1 cellular context compared by ENCODE assay signal in the genomic region with DNA sequence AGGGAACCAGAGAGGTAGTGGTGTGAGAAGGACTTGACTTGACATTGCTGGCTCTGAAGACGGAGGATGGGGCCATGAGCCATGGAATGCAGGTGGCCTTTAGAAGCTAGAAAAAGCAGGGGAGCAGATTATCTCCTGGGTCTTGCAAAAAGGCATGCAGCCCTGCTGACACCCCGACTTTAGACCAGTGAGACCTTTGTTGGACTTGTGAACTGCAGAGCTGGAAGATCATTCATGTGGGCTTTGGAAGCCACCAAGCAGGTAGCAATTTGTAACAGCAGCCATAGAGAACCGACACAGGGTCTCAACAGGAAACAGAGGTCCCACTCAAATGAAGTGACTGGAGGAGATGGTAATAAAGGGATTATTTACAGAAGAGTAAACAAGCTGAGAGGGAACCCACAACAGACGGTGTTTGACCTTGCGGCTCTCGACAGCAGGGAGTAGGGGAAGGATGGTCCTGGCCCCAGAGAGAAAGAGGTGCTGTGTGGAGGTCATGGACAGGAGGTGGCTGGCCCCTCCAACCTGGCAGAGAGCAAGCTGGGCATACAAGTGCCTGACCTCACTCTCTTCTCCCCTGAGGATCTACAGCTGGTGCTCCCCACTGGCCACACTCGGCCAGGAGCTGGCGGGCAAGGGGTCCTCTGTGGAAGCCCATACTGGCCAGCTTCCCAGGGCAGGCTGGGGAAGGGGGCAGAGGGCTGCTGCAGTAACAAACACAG.
A peak's percentile ranks its signal among the peaks of the same experiment; 100 is the strongest.
TF ChIP-seq lines count a peak whose summit lies in the region.

No MANE protein-coding gene starts in this region.

TF ChIP-seq in HepG2, 621 proteins besides CTCF, POLR2A, EP300 and RAD21 (continued from another document and continues in another):
- TF ChIP-seq RFXANK (CRISPR knock-in tag; IDR thresholded peaks at IDR 0.05) (no peak), ZNF282 (IDR thresholded peaks at IDR 0.05; ENCODE audit: partially characterized antibody) (no peak), ZNF713 (CRISPR knock-in tag; IDR thresholded peaks at IDR 0.05) (no peak), ZNF615 (CRISPR knock-in tag; IDR thresholded peaks at IDR 0.05; ENCODE audit: borderline replicate concordance) (no peak), REPIN1 (CRISPR knock-in tag; IDR thresholded peaks at IDR 0.05; ENCODE audit: borderline replicate concordance, low read depth) (0 out of 2 replicates have a peak, but pooled peaks have one; percentile 15), NR2F2 (IDR thresholded peaks at IDR 0.05; ENCODE audit: borderline replicate concordance, low read depth) (no peak), LCORL (IDR thresholded peaks at IDR 0.05) (no peak), LCORL (CRISPR knock-in tag; IDR thresholded peaks at IDR 0.05) (no peak), SP1 (IDR thresholded peaks at IDR 0.05) (no peak), SP1 (CRISPR knock-in tag; IDR thresholded peaks at IDR 0.05) (no peak), ZNF75D (CRISPR knock-in tag; IDR thresholded peaks at IDR 0.05; ENCODE audit: borderline replicate concordance) (no peak), HNRNPL (IDR thresholded peaks at IDR 0.05; ENCODE audit: low read depth, low read length) (no peak), ZNF121 (CRISPR knock-in tag; IDR thresholded peaks at IDR 0.05) (no peak), GZF1 (CRISPR knock-in tag; IDR thresholded peaks at IDR 0.05) (no peak), PPARG (CRISPR knock-in tag; conservative IDR thresholded peaks at IDR 0.05) (no peak), ZNF329 (CRISPR knock-in tag; IDR thresholded peaks at IDR 0.05; ENCODE audit: low read depth) (no peak), ZBTB20 (CRISPR knock-in tag; IDR thresholded peaks at IDR 0.05; ENCODE audit: borderline replicate concordance, low read depth) (no peak), ZNF235 (CRISPR knock-in tag; IDR thresholded peaks at IDR 0.05; ENCODE audit: borderline replicate concordance) (no peak), TGIF2 (CRISPR knock-in tag; IDR thresholded peaks at IDR 0.05) (no peak), CBX5 (CRISPR knock-in tag; IDR thresholded peaks at IDR 0.05; ENCODE audit: borderline replicate concordance) (no peak), FOXA1 (IDR thresholded peaks at IDR 0.05) (no peak), FOXA1 (CRISPR knock-in tag; IDR thresholded peaks at IDR 0.05) (peak; percentile 74), CBFB (CRISPR knock-in tag; IDR thresholded peaks at IDR 0.05) (no peak), TAF1 (CRISPR knock-in tag; IDR thresholded peaks at IDR 0.05) (no peak), SRSF4 (IDR thresholded peaks at IDR 0.05; ENCODE audit: low read depth, low read length, poor library complexity, severe bottlenecking) (no peak), BORCS8-MEF2B (CRISPR knock-in tag; IDR thresholded peaks at IDR 0.05) (no peak), RFX5 (IDR thresholded peaks at IDR 0.05; ENCODE audit: low read depth, low read length) (no peak), ZBTB7B (CRISPR knock-in tag; IDR thresholded peaks at IDR 0.05) (peak; percentile 43; the same call in 1 of the 2 replicates), ZNF652 (CRISPR knock-in tag; IDR thresholded peaks at IDR 0.05; ENCODE audit: borderline replicate concordance, low read depth) (no peak), TSC22D2 (CRISPR knock-in tag; IDR thresholded peaks at IDR 0.05; ENCODE audit: borderline replicate concordance) (no peak)
- TF ChIP-seq, protein P1, sequence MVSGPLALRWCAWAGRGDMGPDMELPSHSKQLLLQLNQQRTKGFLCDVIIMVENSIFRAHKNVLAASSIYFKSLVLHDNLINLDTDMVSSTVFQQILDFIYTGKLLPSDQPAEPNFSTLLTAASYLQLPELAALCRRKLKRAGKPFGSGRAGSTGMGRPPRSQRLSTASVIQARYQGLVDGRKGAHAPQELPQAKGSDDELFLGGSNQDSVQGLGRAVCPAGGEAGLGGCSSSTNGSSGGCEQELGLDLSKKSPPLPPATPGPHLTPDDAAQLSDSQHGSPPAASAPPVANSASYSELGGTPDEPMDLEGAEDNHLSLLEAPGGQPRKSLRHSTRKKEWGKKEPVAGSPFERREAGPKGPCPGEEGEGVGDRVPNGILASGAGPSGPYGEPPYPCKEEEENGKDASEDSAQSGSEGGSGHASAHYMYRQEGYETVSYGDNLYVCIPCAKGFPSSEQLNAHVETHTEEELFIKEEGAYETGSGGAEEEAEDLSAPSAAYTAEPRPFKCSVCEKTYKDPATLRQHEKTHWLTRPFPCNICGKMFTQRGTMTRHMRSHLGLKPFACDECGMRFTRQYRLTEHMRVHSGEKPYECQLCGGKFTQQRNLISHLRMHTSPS (CRISPR knock-in tag; IDR thresholded peaks at IDR 0.05; ENCODE audit: low read depth), result peak; percentile 47; the same call in 1 of the 2 replicates
- TF ChIP-seq, protein P2, sequence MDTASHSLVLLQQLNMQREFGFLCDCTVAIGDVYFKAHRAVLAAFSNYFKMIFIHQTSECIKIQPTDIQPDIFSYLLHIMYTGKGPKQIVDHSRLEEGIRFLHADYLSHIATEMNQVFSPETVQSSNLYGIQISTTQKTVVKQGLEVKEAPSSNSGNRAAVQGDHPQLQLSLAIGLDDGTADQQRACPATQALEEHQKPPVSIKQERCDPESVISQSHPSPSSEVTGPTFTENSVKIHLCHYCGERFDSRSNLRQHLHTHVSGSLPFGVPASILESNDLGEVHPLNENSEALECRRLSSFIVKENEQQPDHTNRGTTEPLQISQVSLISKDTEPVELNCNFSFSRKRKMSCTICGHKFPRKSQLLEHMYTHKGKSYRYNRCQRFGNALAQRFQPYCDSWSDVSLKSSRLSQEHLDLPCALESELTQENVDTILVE (CRISPR knock-in tag; IDR thresholded peaks at IDR 0.05), result no peak
- TF ChIP-seq, protein P3, sequence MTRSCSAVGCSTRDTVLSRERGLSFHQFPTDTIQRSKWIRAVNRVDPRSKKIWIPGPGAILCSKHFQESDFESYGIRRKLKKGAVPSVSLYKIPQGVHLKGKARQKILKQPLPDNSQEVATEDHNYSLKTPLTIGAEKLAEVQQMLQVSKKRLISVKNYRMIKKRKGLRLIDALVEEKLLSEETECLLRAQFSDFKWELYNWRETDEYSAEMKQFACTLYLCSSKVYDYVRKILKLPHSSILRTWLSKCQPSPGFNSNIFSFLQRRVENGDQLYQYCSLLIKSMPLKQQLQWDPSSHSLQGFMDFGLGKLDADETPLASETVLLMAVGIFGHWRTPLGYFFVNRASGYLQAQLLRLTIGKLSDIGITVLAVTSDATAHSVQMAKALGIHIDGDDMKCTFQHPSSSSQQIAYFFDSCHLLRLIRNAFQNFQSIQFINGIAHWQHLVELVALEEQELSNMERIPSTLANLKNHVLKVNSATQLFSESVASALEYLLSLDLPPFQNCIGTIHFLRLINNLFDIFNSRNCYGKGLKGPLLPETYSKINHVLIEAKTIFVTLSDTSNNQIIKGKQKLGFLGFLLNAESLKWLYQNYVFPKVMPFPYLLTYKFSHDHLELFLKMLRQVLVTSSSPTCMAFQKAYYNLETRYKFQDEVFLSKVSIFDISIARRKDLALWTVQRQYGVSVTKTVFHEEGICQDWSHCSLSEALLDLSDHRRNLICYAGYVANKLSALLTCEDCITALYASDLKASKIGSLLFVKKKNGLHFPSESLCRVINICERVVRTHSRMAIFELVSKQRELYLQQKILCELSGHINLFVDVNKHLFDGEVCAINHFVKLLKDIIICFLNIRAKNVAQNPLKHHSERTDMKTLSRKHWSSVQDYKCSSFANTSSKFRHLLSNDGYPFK (CRISPR knock-in tag; IDR thresholded peaks at IDR 0.05; ENCODE audit: borderline replicate concordance), result no peak
- TF ChIP-seq, protein P4, sequence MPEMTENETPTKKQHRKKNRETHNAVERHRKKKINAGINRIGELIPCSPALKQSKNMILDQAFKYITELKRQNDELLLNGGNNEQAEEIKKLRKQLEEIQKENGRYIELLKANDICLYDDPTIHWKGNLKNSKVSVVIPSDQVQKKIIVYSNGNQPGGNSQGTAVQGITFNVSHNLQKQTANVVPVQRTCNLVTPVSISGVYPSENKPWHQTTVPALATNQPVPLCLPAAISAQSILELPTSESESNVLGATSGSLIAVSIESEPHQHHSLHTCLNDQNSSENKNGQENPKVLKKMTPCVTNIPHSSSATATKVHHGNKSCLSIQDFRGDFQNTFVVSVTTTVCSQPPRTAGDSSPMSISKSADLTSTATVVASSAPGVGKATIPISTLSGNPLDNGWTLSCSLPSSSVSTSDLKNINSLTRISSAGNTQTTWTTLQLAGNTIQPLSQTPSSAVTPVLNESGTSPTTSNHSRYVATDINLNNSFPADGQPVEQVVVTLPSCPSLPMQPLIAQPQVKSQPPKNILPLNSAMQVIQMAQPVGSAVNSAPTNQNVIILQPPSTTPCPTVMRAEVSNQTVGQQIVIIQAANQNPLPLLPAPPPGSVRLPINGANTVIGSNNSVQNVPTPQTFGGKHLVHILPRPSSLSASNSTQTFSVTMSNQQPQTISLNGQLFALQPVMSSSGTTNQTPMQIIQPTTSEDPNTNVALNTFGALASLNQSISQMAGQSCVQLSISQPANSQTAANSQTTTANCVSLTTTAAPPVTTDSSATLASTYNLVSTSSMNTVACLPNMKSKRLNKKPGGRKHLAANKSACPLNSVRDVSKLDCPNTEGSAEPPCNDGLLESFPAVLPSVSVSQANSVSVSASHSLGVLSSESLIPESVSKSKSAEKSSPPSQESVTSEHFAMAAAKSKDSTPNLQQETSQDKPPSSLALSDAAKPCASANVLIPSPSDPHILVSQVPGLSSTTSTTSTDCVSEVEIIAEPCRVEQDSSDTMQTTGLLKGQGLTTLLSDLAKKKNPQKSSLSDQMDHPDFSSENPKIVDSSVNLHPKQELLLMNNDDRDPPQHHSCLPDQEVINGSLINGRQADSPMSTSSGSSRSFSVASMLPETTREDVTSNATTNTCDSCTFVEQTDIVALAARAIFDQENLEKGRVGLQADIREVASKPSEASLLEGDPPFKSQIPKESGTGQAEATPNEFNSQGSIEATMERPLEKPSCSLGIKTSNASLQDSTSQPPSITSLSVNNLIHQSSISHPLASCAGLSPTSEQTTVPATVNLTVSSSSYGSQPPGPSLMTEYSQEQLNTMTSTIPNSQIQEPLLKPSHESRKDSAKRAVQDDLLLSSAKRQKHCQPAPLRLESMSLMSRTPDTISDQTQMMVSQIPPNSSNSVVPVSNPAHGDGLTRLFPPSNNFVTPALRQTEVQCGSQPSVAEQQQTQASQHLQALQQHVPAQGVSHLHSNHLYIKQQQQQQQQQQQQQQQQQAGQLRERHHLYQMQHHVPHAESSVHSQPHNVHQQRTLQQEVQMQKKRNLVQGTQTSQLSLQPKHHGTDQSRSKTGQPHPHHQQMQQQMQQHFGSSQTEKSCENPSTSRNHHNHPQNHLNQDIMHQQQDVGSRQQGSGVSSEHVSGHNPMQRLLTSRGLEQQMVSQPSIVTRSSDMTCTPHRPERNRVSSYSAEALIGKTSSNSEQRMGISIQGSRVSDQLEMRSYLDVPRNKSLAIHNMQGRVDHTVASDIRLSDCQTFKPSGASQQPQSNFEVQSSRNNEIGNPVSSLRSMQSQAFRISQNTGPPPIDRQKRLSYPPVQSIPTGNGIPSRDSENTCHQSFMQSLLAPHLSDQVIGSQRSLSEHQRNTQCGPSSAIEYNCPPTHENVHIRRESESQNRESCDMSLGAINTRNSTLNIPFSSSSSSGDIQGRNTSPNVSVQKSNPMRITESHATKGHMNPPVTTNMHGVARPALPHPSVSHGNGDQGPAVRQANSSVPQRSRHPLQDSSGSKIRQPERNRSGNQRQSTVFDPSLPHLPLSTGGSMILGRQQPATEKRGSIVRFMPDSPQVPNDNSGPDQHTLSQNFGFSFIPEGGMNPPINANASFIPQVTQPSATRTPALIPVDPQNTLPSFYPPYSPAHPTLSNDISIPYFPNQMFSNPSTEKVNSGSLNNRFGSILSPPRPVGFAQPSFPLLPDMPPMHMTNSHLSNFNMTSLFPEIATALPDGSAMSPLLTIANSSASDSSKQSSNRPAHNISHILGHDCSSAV (CRISPR knock-in tag; IDR thresholded peaks at IDR 0.05; ENCODE audit: borderline replicate concordance), result no peak
- TF ChIP-seq, protein P5, sequence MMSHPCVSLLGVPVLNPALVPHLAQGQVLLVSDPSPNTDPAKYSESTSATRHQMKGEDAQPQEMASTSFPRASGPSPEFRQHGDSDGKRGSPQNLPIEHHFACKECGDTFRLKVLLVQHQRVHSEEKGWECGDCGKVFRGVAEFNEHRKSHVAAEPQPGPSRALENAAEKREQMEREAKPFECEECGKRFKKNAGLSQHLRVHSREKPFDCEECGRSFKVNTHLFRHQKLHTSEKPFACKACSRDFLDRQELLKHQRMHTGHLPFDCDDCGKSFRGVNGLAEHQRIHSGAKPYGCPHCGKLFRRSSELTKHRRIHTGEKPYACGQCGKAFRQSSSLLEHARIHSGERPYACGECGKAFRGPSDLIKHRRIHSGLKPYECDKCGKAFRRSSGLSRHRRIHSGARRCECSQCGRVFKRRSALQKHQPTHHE (CRISPR knock-in tag; IDR thresholded peaks at IDR 0.05; ENCODE audit: borderline replicate concordance), result no peak
- TF ChIP-seq, protein P6, sequence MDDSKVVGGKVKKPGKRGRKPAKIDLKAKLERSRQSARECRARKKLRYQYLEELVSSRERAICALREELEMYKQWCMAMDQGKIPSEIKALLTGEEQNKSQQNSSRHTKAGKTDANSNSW (CRISPR knock-in tag; IDR thresholded peaks at IDR 0.05; ENCODE audit: borderline replicate concordance), result no peak
- TF ChIP-seq, protein P7, sequence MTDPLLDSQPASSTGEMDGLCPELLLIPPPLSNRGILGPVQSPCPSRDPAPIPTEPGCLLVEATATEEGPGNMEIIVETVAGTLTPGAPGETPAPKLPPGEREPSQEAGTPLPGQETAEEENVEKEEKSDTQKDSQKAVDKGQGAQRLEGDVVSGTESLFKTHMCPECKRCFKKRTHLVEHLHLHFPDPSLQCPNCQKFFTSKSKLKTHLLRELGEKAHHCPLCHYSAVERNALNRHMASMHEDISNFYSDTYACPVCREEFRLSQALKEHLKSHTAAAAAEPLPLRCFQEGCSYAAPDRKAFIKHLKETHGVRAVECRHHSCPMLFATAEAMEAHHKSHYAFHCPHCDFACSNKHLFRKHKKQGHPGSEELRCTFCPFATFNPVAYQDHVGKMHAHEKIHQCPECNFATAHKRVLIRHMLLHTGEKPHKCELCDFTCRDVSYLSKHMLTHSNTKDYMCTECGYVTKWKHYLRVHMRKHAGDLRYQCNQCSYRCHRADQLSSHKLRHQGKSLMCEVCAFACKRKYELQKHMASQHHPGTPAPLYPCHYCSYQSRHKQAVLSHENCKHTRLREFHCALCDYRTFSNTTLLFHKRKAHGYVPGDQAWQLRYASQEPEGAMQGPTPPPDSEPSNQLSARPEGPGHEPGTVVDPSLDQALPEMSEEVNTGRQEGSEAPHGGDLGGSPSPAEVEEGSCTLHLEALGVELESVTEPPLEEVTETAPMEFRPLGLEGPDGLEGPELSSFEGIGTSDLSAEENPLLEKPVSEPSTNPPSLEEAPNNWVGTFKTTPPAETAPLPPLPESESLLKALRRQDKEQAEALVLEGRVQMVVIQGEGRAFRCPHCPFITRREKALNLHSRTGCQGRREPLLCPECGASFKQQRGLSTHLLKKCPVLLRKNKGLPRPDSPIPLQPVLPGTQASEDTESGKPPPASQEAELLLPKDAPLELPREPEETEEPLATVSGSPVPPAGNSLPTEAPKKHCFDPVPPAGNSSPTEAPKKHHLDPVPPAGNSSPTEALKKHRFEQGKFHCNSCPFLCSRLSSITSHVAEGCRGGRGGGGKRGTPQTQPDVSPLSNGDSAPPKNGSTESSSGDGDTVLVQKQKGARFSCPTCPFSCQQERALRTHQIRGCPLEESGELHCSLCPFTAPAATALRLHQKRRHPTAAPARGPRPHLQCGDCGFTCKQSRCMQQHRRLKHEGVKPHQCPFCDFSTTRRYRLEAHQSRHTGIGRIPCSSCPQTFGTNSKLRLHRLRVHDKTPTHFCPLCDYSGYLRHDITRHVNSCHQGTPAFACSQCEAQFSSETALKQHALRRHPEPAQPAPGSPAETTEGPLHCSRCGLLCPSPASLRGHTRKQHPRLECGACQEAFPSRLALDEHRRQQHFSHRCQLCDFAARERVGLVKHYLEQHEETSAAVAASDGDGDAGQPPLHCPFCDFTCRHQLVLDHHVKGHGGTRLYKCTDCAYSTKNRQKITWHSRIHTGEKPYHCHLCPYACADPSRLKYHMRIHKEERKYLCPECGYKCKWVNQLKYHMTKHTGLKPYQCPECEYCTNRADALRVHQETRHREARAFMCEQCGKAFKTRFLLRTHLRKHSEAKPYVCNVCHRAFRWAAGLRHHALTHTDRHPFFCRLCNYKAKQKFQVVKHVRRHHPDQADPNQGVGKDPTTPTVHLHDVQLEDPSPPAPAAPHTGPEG (CRISPR knock-in tag; IDR thresholded peaks at IDR 0.05), result no peak
